9 cellular contexts compared by ENCODE assay signal in genomic region chr11:57751676-57752253, GRCh38. TPM values are rescaled to one million over a fixed set of nuclear protein-coding genes. Genes with fewer than 3 reads are reported as not detected.
A peak's percentile ranks its signal among the peaks of the same experiment; 100 is the strongest.
DNase-seq lines count a peak whose midpoint lies in the region; ATAC-seq and TF ChIP-seq lines count a peak whose summit lies in the region.
"Had no signal": no experiment of that assay in that cellular context is flagged by ENCODE, and none has a peak within 500 bp of the region (broad histone marks: within the 10 kb centered on the region; RNA-seq: fewer than 3 reads in every experiment).

A gene with protein sequence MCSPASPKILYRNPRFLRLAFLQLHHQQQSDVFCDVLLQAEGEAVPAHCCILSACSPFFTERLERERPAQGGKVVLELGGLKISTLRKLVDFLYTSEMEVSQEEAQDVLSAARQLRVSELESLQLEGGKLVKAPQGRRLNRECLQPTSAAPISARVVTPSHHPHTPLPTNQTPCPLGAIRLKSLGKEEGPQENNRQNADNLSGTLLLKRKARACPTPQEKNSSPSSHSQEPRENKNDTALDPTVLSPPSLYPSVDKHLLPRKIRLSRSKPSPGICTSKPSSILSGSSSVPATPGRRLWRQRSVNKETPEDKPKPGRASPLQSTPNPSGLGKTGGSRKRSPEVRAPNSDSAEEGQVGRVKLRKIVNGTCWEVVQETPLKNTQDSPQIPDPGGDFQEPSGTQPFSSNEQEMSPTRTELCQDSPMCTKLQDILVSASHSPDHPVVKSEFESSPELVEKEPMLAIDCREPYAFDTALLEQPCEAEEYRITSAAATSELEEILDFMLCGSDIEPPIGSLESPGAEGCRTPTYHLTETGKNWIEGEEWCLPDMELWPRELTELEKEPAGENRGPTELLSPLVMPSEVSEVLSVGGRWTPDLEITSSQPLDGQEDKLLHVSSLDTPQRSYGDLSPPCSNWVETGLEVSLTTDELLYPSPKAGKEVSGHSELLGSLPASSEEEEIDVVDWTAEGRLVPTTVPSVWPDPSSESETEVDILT (minus strand): TSS chr11:57751819. CDS start chr11:57751188, 631 bp downstream.

- H3K27ac Mint-ChIP-seq in activated naive CD4-positive, alpha-beta T cell treated with anti-CD3 and anti-CD28 coated beads, Interleukin-2, amount 50 U/mL, for 24 hours, result peak within 1 kb of the TSS; percentile 72
- H3K27ac Mint-ChIP-seq in brain, result peak within 1 kb of the TSS; percentile 17 to 90 (median 78)

- peaks cover 5% of the 10 kb centered on the region for H3K36me3 Mint-ChIP-seq in activated naive CD4-positive, alpha-beta T cell treated with anti-CD3 and anti-CD28 coated beads, Interleukin-2, amount 50 U/mL, for 24 hours
- H3K36me3 Mint-ChIP-seq in brain, result peaks cover 9% of the 10 kb centered on the region

- peaks cover 28% of the 10 kb centered on the region for H3K4me1 Mint-ChIP-seq in activated naive CD4-positive, alpha-beta T cell treated with anti-CD3 and anti-CD28 coated beads, Interleukin-2, amount 50 U/mL, for 24 hours
- H3K4me1 Mint-ChIP-seq in brain, result peaks cover 4% of the 10 kb centered on the region

- no peaks in the 10 kb centered on the region for H3K27me3 Mint-ChIP-seq in activated naive CD4-positive, alpha-beta T cell treated with anti-CD3 and anti-CD28 coated beads, Interleukin-2, amount 50 U/mL, for 24 hours
- H3K27me3 Mint-ChIP-seq in brain, result peaks cover 3% of the 10 kb centered on the region

- H3K4me3 Mint-ChIP-seq in activated naive CD4-positive, alpha-beta T cell treated with anti-CD3 and anti-CD28 coated beads, Interleukin-2, amount 50 U/mL, for 24 hours, result no peak within 1 kb of the TSS
- H3K4me3 Mint-ChIP-seq in brain, result peak within 1 kb of the TSS in 1 of 5 experiments; percentile 75

- ATAC-seq in left colon (peak; percentile 96), HG02759 (IDR thresholded peaks at IDR 0.05; ENCODE audit: unreplicated experiment) (no peak), HG02884 (IDR thresholded peaks at IDR 0.05; ENCODE audit: unreplicated experiment) (no peak), HG03039 (IDR thresholded peaks at IDR 0.05; ENCODE audit: unreplicated experiment) (no peak)

- intact Hi-C loops in left colon (cut with DNase I, micrococcal nuclease), result loop anchor here in 1 of 2 donors (5.0 kb wide), 1 partner anchor 51 kb away; no protein-coding TSS in a partner anchor

- peak; percentile 42 to 63 for TF ChIP-seq CTCF in brain (conservative IDR thresholded peaks at IDR 0.05)

- no peak for DNase-seq in activated naive CD4-positive, alpha-beta T cell treated with Interleukin-2 at 50 U/mL for 16 hours
- peak; percentile 43 for DNase-seq in NCI-H2227 (lab: John Stamatoyannopoulos, UW; ENCODE audit: unreplicated experiment)
- peak in 1 of 2 donors; percentile 30 for DNase-seq in left colon

- no peaks in the 10 kb centered on the region for H3K9me3 Mint-ChIP-seq in activated naive CD4-positive, alpha-beta T cell treated with anti-CD3 and anti-CD28 coated beads, Interleukin-2, amount 50 U/mL, for 24 hours
- no peaks in the 10 kb centered on the region for H3K9me3 Mint-ChIP-seq in brain

RNA-seq across cellular contexts. Expression of the gene that starts here (rescaled TPM):
- polyA plus RNA-seq in brain (ENCODE audit: insufficient read depth, low read depth, low replicate concordance), result not detected
- not detected for total RNA-seq in left colon
- polyA plus RNA-seq: adipose tissue had no signal

Comparison
In these comparisons a context has a peak if more than half of its experiments do, and no peak if none do; other contexts are left out.
1. Peak in ATAC-seq in left colon; RNA of the gene not detected or under 1 TPM.